ENCODE assay signal across 8 cellular contexts in genomic region chr2:69375494-69376353, GRCh38. TPM values are rescaled to one million over a fixed set of nuclear protein-coding genes. Genes with fewer than 3 reads are reported as not detected.
DNase-seq lines count a peak whose midpoint lies in the region; ATAC-seq and TF ChIP-seq lines count a peak whose summit lies in the region.

No MANE protein-coding gene starts in this region.

- H3K79me2 ChIP-seq in KMS-11 (ENCODE audit: insufficient read depth, low read depth) = peaks cover 67% of the 10 kb centered on the region

- H3K27me3 ChIP-seq in KMS-11 (ENCODE audit: insufficient read depth, low read depth) (no peaks in the 10 kb centered on the region), gastroesophageal sphincter (no peaks in the 10 kb centered on the region)

- H3K9me3 ChIP-seq in gastroesophageal sphincter = no peaks in the 10 kb centered on the region

- WGBS in gastroesophageal sphincter (ENCODE audit: low coverage in 1 of 2), 2 donors = 71 to 74% methylated on average over 4 to 6 of the region's 8 CpGs

- peak; percentile 47 for DNase-seq in EL
- DNase-seq in SK-N-DZ (ENCODE audit: low spot score) = peak; percentile 65
- DNase-seq in progenitor cell of endocrine pancreas (ENCODE audit: low spot score, unreplicated experiment) = no peak

- H4K20me1 ChIP-seq in KMS-11 (ENCODE audit: insufficient read depth) = no peaks in the 10 kb centered on the region

- H3K9me3 Mint-ChIP-seq in progenitor cell of endocrine pancreas (ENCODE audit: low read depth) = no peaks in the 10 kb centered on the region

- H3K36me3 ChIP-seq in KMS-11 (ENCODE audit: insufficient read depth) (no peaks in the 10 kb centered on the region), gastroesophageal sphincter (peaks cover 0 to 27% of the 10 kb centered on the region in 2 donors)

- H3K9ac ChIP-seq in KMS-11 = no peak overlapping the region

- H3K4me1 Mint-ChIP-seq in progenitor cell of endocrine pancreas (ENCODE audit: low read depth) = peaks cover 3% of the 10 kb centered on the region

- no peak for TF ChIP-seq EP300 in gastroesophageal sphincter (IDR thresholded peaks at IDR 0.05)

- no peak overlapping the region for H3K4me2 ChIP-seq in KMS-11

- ATAC-seq in gastroesophageal sphincter (no peak), GM18520 (IDR thresholded peaks at IDR 0.05; ENCODE audit: unreplicated experiment) (no peak), HG02973 (IDR thresholded peaks at IDR 0.05; ENCODE audit: unreplicated experiment) (no peak), HG03469 (IDR thresholded peaks at IDR 0.05; ENCODE audit: unreplicated experiment) (no peak)

- TF ChIP-seq POLR2A in gastroesophageal sphincter (IDR thresholded peaks at IDR 0.05) = no peak

- H3K27ac Mint-ChIP-seq in progenitor cell of endocrine pancreas = peak overlapping the region; percentile 27

- no peak overlapping the region for H2AFZ ChIP-seq in KMS-11 (ENCODE audit: low read depth)

- H3K27ac ChIP-seq in KMS-11 (no peak overlapping the region), gastroesophageal sphincter (peak overlapping the region in 1 of 4 donors; percentile 1)

- H3K4me1 ChIP-seq in KMS-11 (ENCODE audit: low read depth, poor library complexity, severe bottlenecking) (peaks cover 48% of the 10 kb centered on the region), gastroesophageal sphincter (no peaks in the 10 kb centered on the region)

- no peak overlapping the region for H3K4me3 Mint-ChIP-seq in progenitor cell of endocrine pancreas (ENCODE audit: low read depth)

- H3K27me3 Mint-ChIP-seq in progenitor cell of endocrine pancreas = no peaks in the 10 kb centered on the region

- H3K4me3 ChIP-seq in KMS-11 (IDR thresholded peaks at IDR 0.05; ENCODE audit: insufficient read depth, low read depth, low read length) (no peak overlapping the region), gastroesophageal sphincter (no peak overlapping the region)

- peaks cover 10% of the 10 kb centered on the region for H3K36me3 Mint-ChIP-seq in progenitor cell of endocrine pancreas (ENCODE audit: insufficient read depth)

- TF ChIP-seq CTCF in KMS-11 (conservative IDR thresholded peaks at IDR 0.05; ENCODE audit: low read depth, low read length) (peak; percentile 83), gastroesophageal sphincter (IDR thresholded peaks at IDR 0.05) (peak; percentile 26 to 60 (median 34)), progenitor cell of endocrine pancreas (IDR thresholded peaks at IDR 0.05; ENCODE audit: unreplicated experiment) (peak; percentile 72)

RNA-seq across cellular contexts. Expression of gene GFPT1, which starts 11.3 kb away (rescaled TPM):
- 15.2 and 17.7 TPM in 2 replicates for polyA plus RNA-seq in SK-N-DZ (2014; cell fraction: cytosol; rRNA removed)
- 5.2 and 7.5 TPM in 2 replicates for polyA plus RNA-seq in SK-N-DZ (2014; cell fraction: nucleus; rRNA removed)
- total RNA-seq in gastroesophageal sphincter (10 to 100 TPM; 15.3 to 40.4 (median 28.2) TPM), progenitor cell of endocrine pancreas (50.9 and 51.9 TPM in 2 replicates)
